2 cellular contexts compared by ENCODE assay signal in genomic region chr2:47174731-47175361, GRCh38.
TF ChIP-seq lines count a peak whose summit lies in the region.

No MANE protein-coding gene starts in this region.

TF ChIP-seq in HEK293, 187 proteins besides CTCF, POLR2A, EP300 and RAD21 (continued from another document):
- 0 out of 2 replicates have a peak, but pooled peaks have one; percentile 19 for TF ChIP-seq PRDM6 (tag by site-specific recombination; IDR thresholded peaks at IDR 0.05)
- TF ChIP-seq SP3 (tag by site-specific recombination; IDR thresholded peaks at IDR 0.05), result peak; percentile 33; the same call in 1 of the 2 replicates
- TF ChIP-seq ZNF626 (tag by site-specific recombination; IDR thresholded peaks at IDR 0.05), result no peak
- TF ChIP-seq WT1 (tag by site-specific recombination; IDR thresholded peaks at IDR 0.05), result 0 out of 2 replicates have a peak, but pooled peaks have one; percentile 20
- TF ChIP-seq PRDM1 (tag by site-specific recombination; IDR thresholded peaks at IDR 0.05), result no peak
- TF ChIP-seq ZNF792 (tag by site-specific recombination; IDR thresholded peaks at IDR 0.05), result no peak
- peak; percentile 31; the same call in 1 of the 2 replicates for TF ChIP-seq FEZF1 (tag by site-specific recombination; IDR thresholded peaks at IDR 0.05)
- peak; percentile 81 for TF ChIP-seq KLF1 (tag by site-specific recombination; IDR thresholded peaks at IDR 0.05)
- TF ChIP-seq GFI1B (tag by site-specific recombination; IDR thresholded peaks at IDR 0.05), result no peak
- no peak for TF ChIP-seq ZNF169 (tag by site-specific recombination; IDR thresholded peaks at IDR 0.05)
- no peak for TF ChIP-seq ZNF701 (tag by site-specific recombination; IDR thresholded peaks at IDR 0.05)
- TF ChIP-seq ZNF155 (tag by site-specific recombination; IDR thresholded peaks at IDR 0.05), result no peak
- TF ChIP-seq ZNF639 (tag by site-specific recombination; IDR thresholded peaks at IDR 0.05), result no peak
TF ChIP-seq in HEK293: peak in this region for 16.

TF ChIP-seq in HepG2, 621 proteins besides CTCF, POLR2A, EP300 and RAD21 (continued from another document):
- TF ChIP-seq, protein P1, sequence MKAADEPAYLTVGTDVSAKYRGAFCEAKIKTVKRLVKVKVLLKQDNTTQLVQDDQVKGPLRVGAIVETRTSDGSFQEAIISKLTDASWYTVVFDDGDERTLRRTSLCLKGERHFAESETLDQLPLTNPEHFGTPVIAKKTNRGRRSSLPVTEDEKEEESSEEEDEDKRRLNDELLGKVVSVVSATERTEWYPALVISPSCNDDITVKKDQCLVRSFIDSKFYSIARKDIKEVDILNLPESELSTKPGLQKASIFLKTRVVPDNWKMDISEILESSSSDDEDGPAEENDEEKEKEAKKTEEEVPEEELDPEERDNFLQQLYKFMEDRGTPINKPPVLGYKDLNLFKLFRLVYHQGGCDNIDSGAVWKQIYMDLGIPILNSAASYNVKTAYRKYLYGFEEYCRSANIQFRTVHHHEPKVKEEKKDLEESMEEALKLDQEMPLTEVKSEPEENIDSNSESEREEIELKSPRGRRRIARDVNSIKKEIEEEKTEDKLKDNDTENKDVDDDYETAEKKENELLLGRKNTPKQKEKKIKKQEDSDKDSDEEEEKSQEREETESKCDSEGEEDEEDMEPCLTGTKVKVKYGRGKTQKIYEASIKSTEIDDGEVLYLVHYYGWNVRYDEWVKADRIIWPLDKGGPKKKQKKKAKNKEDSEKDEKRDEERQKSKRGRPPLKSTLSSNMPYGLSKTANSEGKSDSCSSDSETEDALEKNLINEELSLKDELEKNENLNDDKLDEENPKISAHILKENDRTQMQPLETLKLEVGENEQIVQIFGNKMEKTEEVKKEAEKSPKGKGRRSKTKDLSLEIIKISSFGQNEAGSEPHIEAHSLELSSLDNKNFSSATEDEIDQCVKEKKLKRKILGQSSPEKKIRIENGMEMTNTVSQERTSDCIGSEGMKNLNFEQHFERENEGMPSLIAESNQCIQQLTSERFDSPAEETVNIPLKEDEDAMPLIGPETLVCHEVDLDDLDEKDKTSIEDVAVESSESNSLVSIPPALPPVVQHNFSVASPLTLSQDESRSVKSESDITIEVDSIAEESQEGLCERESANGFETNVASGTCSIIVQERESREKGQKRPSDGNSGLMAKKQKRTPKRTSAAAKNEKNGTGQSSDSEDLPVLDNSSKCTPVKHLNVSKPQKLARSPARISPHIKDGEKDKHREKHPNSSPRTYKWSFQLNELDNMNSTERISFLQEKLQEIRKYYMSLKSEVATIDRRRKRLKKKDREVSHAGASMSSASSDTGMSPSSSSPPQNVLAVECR (CRISPR knock-in tag; IDR thresholded peaks at IDR 0.05; ENCODE audit: borderline replicate concordance), result peak; percentile 52; the same call in 1 of the 2 replicates
- TF ChIP-seq SMC3 (IDR thresholded peaks at IDR 0.05; ENCODE audit: low read length), result 0 out of 2 replicates have a peak, but pooled peaks have one; percentile 1
- no peak for TF ChIP-seq ARID5B (CRISPR knock-in tag; IDR thresholded peaks at IDR 0.05)
- TF ChIP-seq ZNF362 (CRISPR knock-in tag; IDR thresholded peaks at IDR 0.05; ENCODE audit: borderline replicate concordance), result peak; percentile 65; the same call in 1 of the 2 replicates
- no peak for TF ChIP-seq HHEX (CRISPR knock-in tag; IDR thresholded peaks at IDR 0.05)
- TF ChIP-seq, protein P2, sequence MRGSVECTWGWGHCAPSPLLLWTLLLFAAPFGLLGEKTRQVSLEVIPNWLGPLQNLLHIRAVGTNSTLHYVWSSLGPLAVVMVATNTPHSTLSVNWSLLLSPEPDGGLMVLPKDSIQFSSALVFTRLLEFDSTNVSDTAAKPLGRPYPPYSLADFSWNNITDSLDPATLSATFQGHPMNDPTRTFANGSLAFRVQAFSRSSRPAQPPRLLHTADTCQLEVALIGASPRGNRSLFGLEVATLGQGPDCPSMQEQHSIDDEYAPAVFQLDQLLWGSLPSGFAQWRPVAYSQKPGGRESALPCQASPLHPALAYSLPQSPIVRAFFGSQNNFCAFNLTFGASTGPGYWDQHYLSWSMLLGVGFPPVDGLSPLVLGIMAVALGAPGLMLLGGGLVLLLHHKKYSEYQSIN (CRISPR knock-in tag; IDR thresholded peaks at IDR 0.05; ENCODE audit: borderline replicate concordance), result no peak
- no peak for TF ChIP-seq ZBTB21 (CRISPR knock-in tag; IDR thresholded peaks at IDR 0.05)
- no peak for TF ChIP-seq PCBP1 (IDR thresholded peaks at IDR 0.05; ENCODE audit: borderline replicate concordance, low read depth, low read length)
- 0 out of 2 replicates have a peak, but pooled peaks have one; percentile 40 for TF ChIP-seq MEIS1 (CRISPR knock-in tag; IDR thresholded peaks at IDR 0.05; ENCODE audit: borderline replicate concordance)
- peak; percentile 14; the same call in 1 of the 2 replicates for TF ChIP-seq SP5 (CRISPR knock-in tag; IDR thresholded peaks at IDR 0.05; ENCODE audit: borderline replicate concordance, low read depth)
- TF ChIP-seq, protein P3, sequence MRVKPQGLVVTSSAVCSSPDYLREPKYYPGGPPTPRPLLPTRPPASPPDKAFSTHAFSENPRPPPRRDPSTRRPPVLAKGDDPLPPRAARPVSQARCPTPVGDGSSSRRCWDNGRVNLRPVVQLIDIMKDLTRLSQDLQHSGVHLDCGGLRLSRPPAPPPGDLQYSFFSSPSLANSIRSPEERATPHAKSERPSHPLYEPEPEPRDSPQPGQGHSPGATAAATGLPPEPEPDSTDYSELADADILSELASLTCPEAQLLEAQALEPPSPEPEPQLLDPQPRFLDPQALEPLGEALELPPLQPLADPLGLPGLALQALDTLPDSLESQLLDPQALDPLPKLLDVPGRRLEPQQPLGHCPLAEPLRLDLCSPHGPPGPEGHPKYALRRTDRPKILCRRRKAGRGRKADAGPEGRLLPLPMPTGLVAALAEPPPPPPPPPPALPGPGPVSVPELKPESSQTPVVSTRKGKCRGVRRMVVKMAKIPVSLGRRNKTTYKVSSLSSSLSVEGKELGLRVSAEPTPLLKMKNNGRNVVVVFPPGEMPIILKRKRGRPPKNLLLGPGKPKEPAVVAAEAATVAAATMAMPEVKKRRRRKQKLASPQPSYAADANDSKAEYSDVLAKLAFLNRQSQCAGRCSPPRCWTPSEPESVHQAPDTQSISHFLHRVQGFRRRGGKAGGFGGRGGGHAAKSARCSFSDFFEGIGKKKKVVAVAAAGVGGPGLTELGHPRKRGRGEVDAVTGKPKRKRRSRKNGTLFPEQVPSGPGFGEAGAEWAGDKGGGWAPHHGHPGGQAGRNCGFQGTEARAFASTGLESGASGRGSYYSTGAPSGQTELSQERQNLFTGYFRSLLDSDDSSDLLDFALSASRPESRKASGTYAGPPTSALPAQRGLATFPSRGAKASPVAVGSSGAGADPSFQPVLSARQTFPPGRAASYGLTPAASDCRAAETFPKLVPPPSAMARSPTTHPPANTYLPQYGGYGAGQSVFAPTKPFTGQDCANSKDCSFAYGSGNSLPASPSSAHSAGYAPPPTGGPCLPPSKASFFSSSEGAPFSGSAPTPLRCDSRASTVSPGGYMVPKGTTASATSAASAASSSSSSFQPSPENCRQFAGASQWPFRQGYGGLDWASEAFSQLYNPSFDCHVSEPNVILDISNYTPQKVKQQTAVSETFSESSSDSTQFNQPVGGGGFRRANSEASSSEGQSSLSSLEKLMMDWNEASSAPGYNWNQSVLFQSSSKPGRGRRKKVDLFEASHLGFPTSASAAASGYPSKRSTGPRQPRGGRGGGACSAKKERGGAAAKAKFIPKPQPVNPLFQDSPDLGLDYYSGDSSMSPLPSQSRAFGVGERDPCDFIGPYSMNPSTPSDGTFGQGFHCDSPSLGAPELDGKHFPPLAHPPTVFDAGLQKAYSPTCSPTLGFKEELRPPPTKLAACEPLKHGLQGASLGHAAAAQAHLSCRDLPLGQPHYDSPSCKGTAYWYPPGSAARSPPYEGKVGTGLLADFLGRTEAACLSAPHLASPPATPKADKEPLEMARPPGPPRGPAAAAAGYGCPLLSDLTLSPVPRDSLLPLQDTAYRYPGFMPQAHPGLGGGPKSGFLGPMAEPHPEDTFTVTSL (CRISPR knock-in tag; IDR thresholded peaks at IDR 0.05; ENCODE audit: borderline replicate concordance), result no peak
- peak; percentile 42; the same call in 1 of the 2 replicates for TF ChIP-seq POLR2AphosphoS5 (IDR thresholded peaks at IDR 0.05; ENCODE audit: low read depth, low read length)
- TF ChIP-seq, protein P4, sequence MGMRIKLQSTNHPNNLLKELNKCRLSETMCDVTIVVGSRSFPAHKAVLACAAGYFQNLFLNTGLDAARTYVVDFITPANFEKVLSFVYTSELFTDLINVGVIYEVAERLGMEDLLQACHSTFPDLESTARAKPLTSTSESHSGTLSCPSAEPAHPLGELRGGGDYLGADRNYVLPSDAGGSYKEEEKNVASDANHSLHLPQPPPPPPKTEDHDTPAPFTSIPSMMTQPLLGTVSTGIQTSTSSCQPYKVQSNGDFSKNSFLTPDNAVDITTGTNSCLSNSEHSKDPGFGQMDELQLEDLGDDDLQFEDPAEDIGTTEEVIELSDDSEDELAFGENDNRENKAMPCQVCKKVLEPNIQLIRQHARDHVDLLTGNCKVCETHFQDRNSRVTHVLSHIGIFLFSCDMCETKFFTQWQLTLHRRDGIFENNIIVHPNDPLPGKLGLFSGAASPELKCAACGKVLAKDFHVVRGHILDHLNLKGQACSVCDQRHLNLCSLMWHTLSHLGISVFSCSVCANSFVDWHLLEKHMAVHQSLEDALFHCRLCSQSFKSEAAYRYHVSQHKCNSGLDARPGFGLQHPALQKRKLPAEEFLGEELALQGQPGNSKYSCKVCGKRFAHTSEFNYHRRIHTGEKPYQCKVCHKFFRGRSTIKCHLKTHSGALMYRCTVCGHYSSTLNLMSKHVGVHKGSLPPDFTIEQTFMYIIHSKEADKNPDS (CRISPR knock-in tag; IDR thresholded peaks at IDR 0.05), result no peak
- no peak for TF ChIP-seq GATAD2A (CRISPR knock-in tag; IDR thresholded peaks at IDR 0.05)
- 0 out of 2 replicates have a peak, but pooled peaks have one; percentile 8 for TF ChIP-seq HDAC2 (CRISPR knock-in tag; IDR thresholded peaks at IDR 0.05)
- TF ChIP-seq PRDM15 (CRISPR knock-in tag; IDR thresholded peaks at IDR 0.05), result peak; percentile 47; the same call in 1 of the 2 replicates
- no peak for TF ChIP-seq SNAPC2 (CRISPR knock-in tag; IDR thresholded peaks at IDR 0.05)
- no peak for TF ChIP-seq SRF (IDR thresholded peaks at IDR 0.05; ENCODE audit: low read depth, low read length)
- TF ChIP-seq SAP130 (CRISPR knock-in tag; IDR thresholded peaks at IDR 0.05; ENCODE audit: low read depth), result peak; percentile 71
- TF ChIP-seq MED13 (CRISPR knock-in tag; IDR thresholded peaks at IDR 0.05), result 0 out of 2 replicates have a peak, but pooled peaks have one; percentile 11
